ENCODE assay signal across 1 cellular context in the genomic region with DNA sequence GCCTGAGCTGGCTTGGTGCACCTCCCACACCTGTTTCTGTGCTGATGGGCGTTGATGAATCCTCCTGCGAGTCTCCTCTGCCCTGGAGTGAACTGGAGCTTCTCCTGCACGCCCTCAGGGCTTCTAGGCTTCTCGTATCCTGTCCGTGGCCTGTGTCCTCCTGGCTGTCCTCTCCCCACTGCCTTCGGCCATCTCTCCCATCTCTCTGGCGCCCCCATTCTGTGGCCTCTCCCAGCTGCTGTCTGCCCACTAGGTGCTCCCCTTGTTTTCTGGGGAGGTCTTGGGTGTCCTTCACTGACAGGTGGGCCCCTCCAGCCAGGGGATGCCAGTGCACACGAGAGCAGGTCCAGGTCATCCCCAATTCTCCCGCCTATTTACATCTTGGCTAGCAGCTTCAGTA.
TF ChIP-seq lines count a peak whose summit lies in the region.

No MANE protein-coding gene starts in this region.

TF ChIP-seq in WTC11, 78 proteins besides CTCF, POLR2A, EP300 and RAD21 (continued from another document):
- peak; percentile 44; the same call in 1 of the 2 replicates for TF ChIP-seq ZNF263 (CRISPR knock-in tag; IDR thresholded peaks at IDR 0.05; ENCODE audit: low read depth)
- TF ChIP-seq, protein P1, sequence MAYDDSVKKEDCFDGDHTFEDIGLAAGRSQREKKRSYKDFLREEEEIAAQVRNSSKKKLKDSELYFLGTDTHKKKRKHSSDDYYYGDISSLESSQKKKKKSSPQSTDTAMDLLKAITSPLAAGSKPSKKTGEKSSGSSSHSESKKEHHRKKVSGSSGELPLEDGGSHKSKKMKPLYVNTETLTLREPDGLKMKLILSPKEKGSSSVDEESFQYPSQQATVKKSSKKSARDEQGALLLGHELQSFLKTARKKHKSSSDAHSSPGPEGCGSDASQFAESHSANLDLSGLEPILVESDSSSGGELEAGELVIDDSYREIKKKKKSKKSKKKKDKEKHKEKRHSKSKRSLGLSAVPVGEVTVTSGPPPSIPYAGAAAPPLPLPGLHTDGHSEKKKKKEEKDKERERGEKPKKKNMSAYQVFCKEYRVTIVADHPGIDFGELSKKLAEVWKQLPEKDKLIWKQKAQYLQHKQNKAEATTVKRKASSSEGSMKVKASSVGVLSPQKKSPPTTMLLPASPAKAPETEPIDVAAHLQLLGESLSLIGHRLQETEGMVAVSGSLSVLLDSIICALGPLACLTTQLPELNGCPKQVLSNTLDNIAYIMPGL (CRISPR knock-in tag; IDR thresholded peaks at IDR 0.05) = peak; percentile 30; the same call in 1 of the 2 replicates
